In genomic region chr9:119009253-119009652, GRCh38 we compare ENCODE assay signal across 10 cellular contexts.
DNase-seq lines count a peak whose midpoint lies in the region; ATAC-seq and TF ChIP-seq lines count a peak whose summit lies in the region.
"Had no signal": no experiment of that assay in that cellular context is flagged by ENCODE, and none has a peak within 500 bp of the region (broad histone marks: within the 10 kb centered on the region; RNA-seq: fewer than 3 reads in every experiment).

No MANE protein-coding gene starts in this region.

- H3K9me3 ChIP-seq in GM23248 (ENCODE audit: low read depth) (no peaks in the 10 kb centered on the region), T-helper 17 cell (ENCODE audit: control insufficient read depth, low read length, poor library complexity, severe bottlenecking) (no peaks in the 10 kb centered on the region)
- H3K9me3 ChIP-seq in CD8-positive, alpha-beta T cell (ENCODE audit: low read length) = no peaks in the 10 kb centered on the region

- H2AFZ ChIP-seq in GM23248 = peak overlapping the region; percentile 56; the same call in 1 of the 2 replicates

- WGBS in GM23248 (ENCODE audit: low coverage in 1 of 2, low lambda C conversion rate in 2 of 2, missing lambda C conversion rate in 2 of 2), 2 experiments = 28 to 29% methylated on average over 4 of the region's 4 CpGs

- no peaks in the 10 kb centered on the region for H3K9me2 ChIP-seq in GM23248 (ENCODE audit: insufficient read depth)

- peaks cover 9% of the 10 kb centered on the region for H3K9me3 Mint-ChIP-seq in CD8-positive, alpha-beta T cell

- POLR2A ChIA-PET in CD8-positive, alpha-beta T cell (lab: Charles Lee) = no interaction called here

- in situ Hi-C loops in GM23248 (cut with MboI) = no loop called here

- H3K9ac ChIP-seq in GM23248 = no peak overlapping the region

- H3K79me2 ChIP-seq in GM23248 (ENCODE audit: insufficient read depth) = no peaks in the 10 kb centered on the region

- no peaks in the 10 kb centered on the region for H4K20me1 ChIP-seq in GM23248 (ENCODE audit: insufficient read depth)

- CTCF ChIA-PET in CD8-positive, alpha-beta T cell (lab: Charles Lee) = no interaction called here

- H3K36me3 Mint-ChIP-seq in CD8-positive, alpha-beta T cell = no peaks in the 10 kb centered on the region
- H3K36me3 Mint-ChIP-seq in T-helper 17 cell (ENCODE audit: low read depth) = no peaks in the 10 kb centered on the region

- H3K27me3 Mint-ChIP-seq in CD8-positive, alpha-beta T cell (ENCODE audit: low read depth) = no peaks in the 10 kb centered on the region
- H3K27me3 Mint-ChIP-seq in T-helper 17 cell = no peaks in the 10 kb centered on the region

- H3F3A ChIP-seq in GM23248 (ENCODE audit: insufficient read depth) = peaks cover 20% of the 10 kb centered on the region

- ATAC-seq in CD8-positive, alpha-beta T cell = no peak
- no peak for ATAC-seq in T-helper 17 cell
- ATAC-seq: activated CD4-positive, CD25-positive, alpha-beta regulatory T cell treated with anti-CD3 and anti-CD28 coated beads, Interleukin-2, amount 50 U/mL, for 24 hours had no signal

- H3K4me2 ChIP-seq in GM23248 (ENCODE audit: unreplicated experiment) = peak overlapping the region; percentile 8

- no peak overlapping the region for H3K27ac ChIP-seq in GM23248
- H3K27ac ChIP-seq in CD8-positive, alpha-beta T cell (ENCODE audit: low read depth, low read length) = no peak overlapping the region

- intact Hi-C loops in CD8-positive, alpha-beta T cell (cut with DNase I, micrococcal nuclease) = no loop called here
- intact Hi-C loops in cardiac septum (cut with DNase I) = no loop called here

- no peaks in the 10 kb centered on the region for H3K36me3 ChIP-seq in GM23248 (ENCODE audit: low read depth)
- no peaks in the 10 kb centered on the region for H3K36me3 ChIP-seq in CD8-positive, alpha-beta T cell (ENCODE audit: insufficient read depth, low read length)

- peak; percentile 36 for DNase-seq in GM23248
- peak; percentile 41 for DNase-seq in NCI-H69 (lab: John Stamatoyannopoulos, UW)
- DNase-seq in epithelial cell of proximal tubule (ENCODE audit: low read depth) = no peak
- DNase-seq in retinal pigment epithelial cell (ENCODE audit: low read depth) = peak; percentile 93
- no peak for DNase-seq in CD8-positive, alpha-beta T cell
- no peak for DNase-seq in cardiac septum (ENCODE audit: low spot score)
- DNase-seq in T-helper 17 cell = no peak
- no peak for DNase-seq in GM19240 (ENCODE audit: insufficient read length, low spot score)
- DNase-seq: activated gamma-delta T cell had no signal

- TF ChIP-seq CTCF in epithelial cell of proximal tubule (conservative IDR thresholded peaks at IDR 0.05; ENCODE audit: low read depth, low read length) (no peak), retinal pigment epithelial cell (conservative IDR thresholded peaks at IDR 0.05; ENCODE audit: low read depth, low read length) (no peak)
- no peak for TF ChIP-seq CTCF in CD8-positive, alpha-beta T cell (IDR thresholded peaks at IDR 0.05)

- H3K27me3 ChIP-seq in GM23248 (replicated peaks; ENCODE audit: insufficient read depth) = no peaks in the 10 kb centered on the region
- no peaks in the 10 kb centered on the region for H3K27me3 ChIP-seq in CD8-positive, alpha-beta T cell (ENCODE audit: insufficient read depth, low read length)

- H3K4me3 ChIP-seq in GM23248 = peak overlapping the region; percentile 18
- H3K4me3 ChIP-seq in epithelial cell of proximal tubule (ENCODE audit: low read depth, low read length) = peak overlapping the region; percentile 38
- H3K4me3 ChIP-seq in retinal pigment epithelial cell (ENCODE audit: low read length) = peak overlapping the region; percentile 2
- H3K4me3 ChIP-seq in CD8-positive, alpha-beta T cell (ENCODE audit: low read depth, low read length) = no peak overlapping the region

- H3K4me1 Mint-ChIP-seq in CD8-positive, alpha-beta T cell (ENCODE audit: low read depth) = no peaks in the 10 kb centered on the region
- no peaks in the 10 kb centered on the region for H3K4me1 Mint-ChIP-seq in T-helper 17 cell

- H3K4me3 Mint-ChIP-seq in CD8-positive, alpha-beta T cell = no peak overlapping the region
- H3K4me3 Mint-ChIP-seq in T-helper 17 cell = no peak overlapping the region

- peaks cover 21% of the 10 kb centered on the region for H3K4me1 ChIP-seq in GM23248 (ENCODE audit: insufficient read depth)
- H3K4me1 ChIP-seq in CD8-positive, alpha-beta T cell (ENCODE audit: insufficient read depth, low read length) = no peaks in the 10 kb centered on the region

- no peak overlapping the region for H3K27ac Mint-ChIP-seq in CD8-positive, alpha-beta T cell
- H3K27ac Mint-ChIP-seq in T-helper 17 cell = no peak overlapping the region

Comparison
In these comparisons a context has a peak if more than half of its experiments do, and no peak if none do; other contexts are left out.
1. DNase-seq: peak in GM23248 (single experiment), NCI-H69 (single experiment) and retinal pigment epithelial cell (single experiment); none in epithelial cell of proximal tubule (single experiment), CD8-positive, alpha-beta T cell (0 of 7), cardiac septum (single experiment), T-helper 17 cell (0 of 3) and GM19240 (single experiment).